Comparison of ENCODE assay signal across 12 cellular contexts in the genomic region with DNA sequence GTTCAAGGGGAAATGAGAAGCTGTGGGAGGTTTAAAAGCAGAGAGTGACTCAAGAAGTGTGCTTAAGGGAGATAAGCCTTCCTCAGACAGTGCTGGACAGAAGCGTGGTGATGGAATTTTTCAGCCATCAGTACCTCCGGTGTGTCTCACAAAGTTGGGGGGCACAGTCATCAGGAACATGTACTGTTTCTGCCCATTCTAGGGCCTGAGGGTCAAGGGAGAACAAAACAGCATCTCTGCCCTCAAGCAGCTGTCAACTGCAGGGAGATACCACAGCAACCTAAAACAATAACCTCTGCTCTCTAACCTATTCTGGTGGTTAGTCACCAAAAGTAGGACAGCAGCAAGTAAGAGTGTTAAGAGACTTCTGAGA. TPM values are rescaled to one million over a fixed set of nuclear protein-coding genes. Genes with fewer than 3 reads are reported as not detected.
A peak's percentile ranks its signal among the peaks of the same experiment; 100 is the strongest.
DNase-seq lines count a peak whose midpoint lies in the region; ATAC-seq, FAIRE-seq and TF ChIP-seq lines count a peak whose summit lies in the region.
"Had no signal": no experiment of that assay in that cellular context is flagged by ENCODE, and none has a peak within 500 bp of the region (broad histone marks: within the 10 kb centered on the region; RNA-seq: fewer than 3 reads in every experiment).

No MANE protein-coding gene starts in this region.

- no peak overlapping the region for H3K4me3 Mint-ChIP-seq in activated naive CD4-positive, alpha-beta T cell treated with anti-CD3 and anti-CD28 coated beads for 36 hours
- H3K4me3 Mint-ChIP-seq: activated naive CD8-positive, alpha-beta T cell; neural crest cell had no signal

- H3K4me1 Mint-ChIP-seq in activated naive CD4-positive, alpha-beta T cell treated with anti-CD3 and anti-CD28 coated beads for 36 hours (ENCODE audit: low read depth) = no peaks in the 10 kb centered on the region
- H3K4me1 Mint-ChIP-seq: neural crest cell had no signal

- in situ Hi-C loops in KBM-7 (cut with MboI; ENCODE audit: low pct_unique_long_range_greater_than_20kb, low sequenced_read_pairs) = no loop called here

- no peak for FAIRE-seq in bronchial epithelial cell (lab: Jason Lieb, UNC)

- CTCF ChIA-PET in activated naive CD4-positive, alpha-beta T cell treated with anti-CD3 and anti-CD28 coated beads for 36 hours (lab: Charles Lee) = interaction anchor here (1.7 kb wide), 1 partner anchor 133 kb away, joined by 5 read pairs; no protein-coding TSS in a partner anchor

- H3K9me3 Mint-ChIP-seq in activated naive CD4-positive, alpha-beta T cell treated with anti-CD3 and anti-CD28 coated beads for 36 hours = no peaks in the 10 kb centered on the region

- TF ChIP-seq CTCF in bronchial epithelial cell (IDR thresholded peaks at IDR 0.05; ENCODE audit: insufficient read depth, low read length, severe bottlenecking) = no peak

- H3K4me3 ChIP-seq in bronchial epithelial cell (ENCODE audit: low read depth, low read length) = no peak overlapping the region
- H3K4me3 ChIP-seq in skin epidermis = no peak overlapping the region

- H3K27ac Mint-ChIP-seq in activated naive CD4-positive, alpha-beta T cell treated with anti-CD3 and anti-CD28 coated beads for 36 hours = no peak overlapping the region
- H3K27ac Mint-ChIP-seq: activated naive CD8-positive, alpha-beta T cell had no signal

- no peaks in the 10 kb centered on the region for H3K36me3 Mint-ChIP-seq in activated naive CD4-positive, alpha-beta T cell treated with anti-CD3 and anti-CD28 coated beads for 36 hours (ENCODE audit: low read depth)
- H3K36me3 Mint-ChIP-seq: activated naive CD8-positive, alpha-beta T cell had no signal

- H3K27me3 ChIP-seq in bronchial epithelial cell (ENCODE audit: control insufficient read depth, insufficient read depth, low read length) = no peaks in the 10 kb centered on the region

- ATAC-seq in GM21381 (IDR thresholded peaks at IDR 0.05; ENCODE audit: unreplicated experiment) = peak; percentile 22

- DNase-seq in KBM-7 (peak; percentile 69), bronchial epithelial cell (ENCODE audit: low read depth) (peak; percentile 55), HK-2 (ENCODE audit: unreplicated experiment) (no peak), COR-L47 (lab: John Stamatoyannopoulos, UW) (no peak), NCI-H510A treated with DMSO at 0.1 percent for 48 hours (lab: John Stamatoyannopoulos, UW) (no peak)
- no peak for DNase-seq in activated naive CD4-positive, alpha-beta T cell treated with anti-CD3 and anti-CD28 coated beads for 36 hours
- DNase-seq: NCI-H1694 treated with DMSO at 0.1 percent for 48 hours, T-helper 9 cell had no signal

- H3K36me3 ChIP-seq in bronchial epithelial cell (ENCODE audit: control insufficient read depth, insufficient read depth, low read length) = peaks cover 3% of the 10 kb centered on the region

- peak overlapping the region in 20 of 21 experiments; percentile 9 to 88 (median 60) for H3K27ac ChIP-seq in skin epidermis

- peaks cover 12% of the 10 kb centered on the region for H3K27me3 Mint-ChIP-seq in activated naive CD4-positive, alpha-beta T cell treated with anti-CD3 and anti-CD28 coated beads for 36 hours (ENCODE audit: low read depth)

- intact Hi-C loops in activated naive CD4-positive, alpha-beta T cell treated with anti-CD3 and anti-CD28 coated beads for 36 hours (cut with micrococcal nuclease) = no loop called here

RNA-seq across cellular contexts. Expression of gene STON2, which starts 2.0 kb away (rescaled TPM):
- total RNA-seq in bronchial epithelial cell = 47.4 and 65.5 TPM in 2 replicates
- under 1 TPM; 0.12 to 0.14 TPM for total RNA-seq in activated naive CD4-positive, alpha-beta T cell treated with anti-CD3 and anti-CD28 coated beads for 36 hours

Comparison
In these comparisons a context has a peak if more than half of its experiments do, and no peak if none do; other contexts are left out.
1. DNase-seq: peak in KBM-7 (single experiment) and bronchial epithelial cell (single experiment); none in HK-2 (single experiment), COR-L47 (single experiment), NCI-H510A treated with DMSO at 0.1 percent for 48 hours (single experiment) and activated naive CD4-positive, alpha-beta T cell treated with anti-CD3 and anti-CD28 coated beads for 36 hours (single experiment).
2. RNA of gene STON2, which starts 2.0 kb away (total RNA-seq): 47.4 to 65.5 TPM in bronchial epithelial cell; 0.12 to 0.14 TPM in activated naive CD4-positive, alpha-beta T cell treated with anti-CD3 and anti-CD28 coated beads for 36 hours; every median in the first group is over 10 times any median in the second.